8 cellular contexts compared by ENCODE assay signal in genomic region chr9:97853844-97854695, GRCh38. TPM values are rescaled to one million over a fixed set of nuclear protein-coding genes. Genes with fewer than 3 reads are reported as not detected.
DNase-seq lines count a peak whose midpoint lies in the region; ATAC-seq and TF ChIP-seq lines count a peak whose summit lies in the region.

No MANE protein-coding gene starts in this region.

- peaks cover 8% of the 10 kb centered on the region for H3K4me1 Mint-ChIP-seq in T-helper 2 cell treated with Interferon-gamma antibody and Interleukin-4, amounts not matched to agents 5 μg/mL and 100 μg/mL, for 36 hours (ENCODE audit: low read depth)
- H3K4me1 Mint-ChIP-seq in natural killer cell (peaks cover 0 to 16% of the 10 kb centered on the region in 2 donors), Caco-2 (ENCODE audit: low read depth, unreplicated experiment) (no peaks in the 10 kb centered on the region)

- peak overlapping the region; percentile 35 for H3K4me3 ChIP-seq in cardiac muscle cell
- H3K4me3 ChIP-seq in right atrium auricular region, result peak overlapping the region in 1 of 2 donors; percentile 44
- H3K4me3 ChIP-seq in choroid plexus epithelial cell (ENCODE audit: low read depth, low read length), result no peak overlapping the region
- H3K4me3 ChIP-seq in thymus (ENCODE audit: low read length), result peak overlapping the region; percentile 53
- no peak overlapping the region for H3K4me3 ChIP-seq in Caco-2 (ENCODE audit: low read depth, low read length)

- no TSS peak for BruUV-seq in Caco-2 (replicated peaks; lab: Mats Ljungman, UMichigan)

- H3K9me3 ChIP-seq in cardiac muscle cell (ENCODE audit: low read depth) (no peaks in the 10 kb centered on the region), right atrium auricular region (no peaks in the 10 kb centered on the region), thymus (ENCODE audit: control insufficient read depth) (peaks cover 2% of the 10 kb centered on the region), Caco-2 (no peaks in the 10 kb centered on the region)

- peak overlapping the region; percentile 86 for H3K4me3 Mint-ChIP-seq in T-helper 2 cell treated with Interferon-gamma antibody and Interleukin-4, amounts not matched to agents 5 μg/mL and 100 μg/mL, for 36 hours
- peak overlapping the region; percentile 91 for H3K4me3 Mint-ChIP-seq in natural killer cell
- H3K4me3 Mint-ChIP-seq in Caco-2 (ENCODE audit: unreplicated experiment), result no peak overlapping the region

- DNase-seq in cardiac muscle cell (ENCODE audit: low read depth in 1 of 2, low spot score in 1 of 2) (peak; percentile 39 to 52), right atrium auricular region (ENCODE audit: low spot score) (no peak), choroid plexus epithelial cell (ENCODE audit: low read depth) (peak; percentile 14), natural killer cell (no peak), Caco-2 (no peak)
- DNase-seq in T-helper 2 cell treated with Interferon-gamma antibody and Interleukin-4, amounts not matched to agents 5 μg/mL and 100 μg/mL, for 36 hours (ENCODE audit: low spot score), result peak; percentile 57

- H3K27me3 ChIP-seq in cardiac muscle cell, result peaks cover 100% of the 10 kb centered on the region
- H3K27me3 ChIP-seq in right atrium auricular region, result peaks cover 39 to 70% of the 10 kb centered on the region in 2 donors
- peaks cover 87% of the 10 kb centered on the region for H3K27me3 ChIP-seq in thymus (ENCODE audit: control insufficient read depth, insufficient read depth)
- H3K27me3 ChIP-seq in Caco-2 (replicated peaks; ENCODE audit: control insufficient read depth, insufficient read depth, low read length), result no peaks in the 10 kb centered on the region

- H3K36me3 ChIP-seq in cardiac muscle cell (no peaks in the 10 kb centered on the region), right atrium auricular region (no peaks in the 10 kb centered on the region), thymus (ENCODE audit: control insufficient read depth, insufficient read depth) (no peaks in the 10 kb centered on the region), Caco-2 (ENCODE audit: control insufficient read depth, insufficient read depth, low read length) (no peaks in the 10 kb centered on the region)

- WGBS in thymus, result 4% methylated on average over 125 of the region's 125 CpGs

- CTCF ChIA-PET in Caco-2 (lab: Charles Lee), result no interaction called here

- no peaks in the 10 kb centered on the region for H3K36me3 Mint-ChIP-seq in T-helper 2 cell treated with Interferon-gamma antibody and Interleukin-4, amounts not matched to agents 5 μg/mL and 100 μg/mL, for 36 hours (ENCODE audit: low read depth)
- H3K36me3 Mint-ChIP-seq in natural killer cell (no peaks in the 10 kb centered on the region), Caco-2 (ENCODE audit: insufficient read depth, unreplicated experiment) (no peaks in the 10 kb centered on the region)

- intact Hi-C loops in natural killer cell (cut with micrococcal nuclease), result no loop called here
- intact Hi-C loops in Caco-2 (cut with micrococcal nuclease; ENCODE audit: unreplicated experiment), result no loop called here

- peak; percentile 67 to 75 (median 73) for ATAC-seq in natural killer cell
- no peak for ATAC-seq in GM21825 (IDR thresholded peaks at IDR 0.05; ENCODE audit: unreplicated experiment)

- H3K4me1 ChIP-seq in cardiac muscle cell (ENCODE audit: low read depth) (no peaks in the 10 kb centered on the region), right atrium auricular region (peaks cover 0 to 31% of the 10 kb centered on the region in 2 donors), thymus (ENCODE audit: control insufficient read depth, insufficient read depth, low read length) (peaks cover 8% of the 10 kb centered on the region), Caco-2 (no peaks in the 10 kb centered on the region)

- H3K27ac ChIP-seq in cardiac muscle cell (no peak overlapping the region), right atrium auricular region (no peak overlapping the region), thymus (ENCODE audit: low read depth) (peak overlapping the region; percentile 60)

- no peak for TF ChIP-seq CTCF in cardiac muscle cell (IDR thresholded peaks at IDR 0.05; ENCODE audit: low read depth, low read length)
- no peak for TF ChIP-seq CTCF in right atrium auricular region (IDR thresholded peaks at IDR 0.05)
- no peak for TF ChIP-seq CTCF in choroid plexus epithelial cell (conservative IDR thresholded peaks at IDR 0.05; ENCODE audit: low read depth, low read length)
- no peak for TF ChIP-seq CTCF in natural killer cell (IDR thresholded peaks at IDR 0.05)
- no peak for TF ChIP-seq CTCF in Caco-2 (IDR thresholded peaks at IDR 0.05; ENCODE audit: insufficient read depth in 1 of 2, low read depth in 1 of 2, low read length in 1 of 2, severe bottlenecking in 1 of 2, unreplicated experiment in 1 of 2)

- H3K27me3 Mint-ChIP-seq in T-helper 2 cell treated with Interferon-gamma antibody and Interleukin-4, amounts not matched to agents 5 μg/mL and 100 μg/mL, for 36 hours (ENCODE audit: low read depth), result peaks cover 85% of the 10 kb centered on the region
- H3K27me3 Mint-ChIP-seq in natural killer cell (ENCODE audit: low read depth in 2 of 2) (peaks cover 59 to 65% of the 10 kb centered on the region in 2 donors), Caco-2 (ENCODE audit: insufficient read depth, unreplicated experiment) (no peaks in the 10 kb centered on the region)

- no peaks in the 10 kb centered on the region for H3K9me3 Mint-ChIP-seq in T-helper 2 cell treated with Interferon-gamma antibody and Interleukin-4, amounts not matched to agents 5 μg/mL and 100 μg/mL, for 36 hours
- H3K9me3 Mint-ChIP-seq in natural killer cell (no peaks in the 10 kb centered on the region), Caco-2 (ENCODE audit: unreplicated experiment) (no peaks in the 10 kb centered on the region)

- peak overlapping the region; percentile 39 for H3K27ac Mint-ChIP-seq in T-helper 2 cell treated with Interferon-gamma antibody and Interleukin-4, amounts not matched to agents 5 μg/mL and 100 μg/mL, for 36 hours
- H3K27ac Mint-ChIP-seq in natural killer cell, result peak overlapping the region in 1 of 2 donors; percentile 60
- no peak overlapping the region for H3K27ac Mint-ChIP-seq in Caco-2 (ENCODE audit: unreplicated experiment)

- POLR2A ChIA-PET in Caco-2 (lab: Charles Lee), result no interaction called here

RNA-seq across cellular contexts. Expression of gene FOXE1, which starts 1.0 kb away (rescaled TPM):
- total RNA-seq in cardiac muscle cell, result not detected in 2 replicates
- not detected in 2 replicates for polyA plus RNA-seq in cardiac muscle cell
- total RNA-seq in right atrium auricular region, result not detected
- total RNA-seq in natural killer cell, result not detected
- polyA plus RNA-seq in thymus, result 4.4 TPM
- not detected in 2 replicates for total RNA-seq in Caco-2 (2022)

Comparison
In these comparisons a context has a peak if more than half of its experiments do, and no peak if none do; other contexts are left out.
1. DNase-seq: peak in cardiac muscle cell (2 of 2), T-helper 2 cell treated with Interferon-gamma antibody and Interleukin-4, amounts not matched to agents 5 μg/mL and 100 μg/mL, for 36 hours (single experiment) and choroid plexus epithelial cell (single experiment); none in right atrium auricular region (single experiment), natural killer cell (single experiment) and Caco-2 (0 of 2).
2. H3K4me3 ChIP-seq: peak in cardiac muscle cell (single experiment) and thymus (single experiment); none in choroid plexus epithelial cell (single experiment) and Caco-2 (single experiment).